ENCODE assay signal across 8 cellular contexts in genomic region chr16:81443688-81444447, GRCh38. TPM values are rescaled to one million over a fixed set of nuclear protein-coding genes. Genes with fewer than 3 reads are reported as not detected.
DNase-seq lines count a peak whose midpoint lies in the region; ATAC-seq, FAIRE-seq and TF ChIP-seq lines count a peak whose summit lies in the region.

No MANE protein-coding gene starts in this region.

- peaks cover 5% of the 10 kb centered on the region for H3F3A ChIP-seq in SK-N-SH (replicated peaks; ENCODE audit: insufficient read depth)

- H3K9me2 ChIP-seq in SK-N-SH: no peaks in the 10 kb centered on the region

- peak overlapping the region in 1 of 2 experiments; percentile 25; a peak in 1 of 4 replicates for H3K27ac ChIP-seq in SK-N-SH (ENCODE audit: low read depth in 2 of 2, low read length in 1 of 2)
- H3K27ac ChIP-seq in pancreas: peak overlapping the region in 2 of 4 donors; percentile 52 to 61

- no peak for ATAC-seq in pancreas
- ATAC-seq in GM19455 (IDR thresholded peaks at IDR 0.05; ENCODE audit: unreplicated experiment): no peak

- TF ChIP-seq CTCF in GM06990 (IDR thresholded peaks at IDR 0.05; ENCODE audit: insufficient read depth, low read length, poor library complexity, severe bottlenecking) (no peak), SK-N-SH (IDR thresholded peaks at IDR 0.05) (no peak), fibroblast of mammary gland (conservative IDR thresholded peaks at IDR 0.05; ENCODE audit: control insufficient read depth, insufficient read depth, low read depth, low read length) (no peak), pancreas (IDR thresholded peaks at IDR 0.05) (no peak)

- POLR2A ChIA-PET in SK-N-SH (lab: Yijun Ruan, JAX): no interaction called here

- H2AFZ ChIP-seq in SK-N-SH (ENCODE audit: low read depth): peak overlapping the region; percentile 99

- H4K20me1 ChIP-seq in SK-N-SH (ENCODE audit: insufficient read depth): peaks cover 21% of the 10 kb centered on the region

- no peak for DNase-seq in GM06990 (ENCODE audit: extremely low read depth, insufficient read length)
- no peak for DNase-seq in SK-N-SH
- DNase-seq in fibroblast of mammary gland (ENCODE audit: low read depth): no peak
- peak; percentile 36 to 84 (median 66) for DNase-seq in pancreas
- DNase-seq in cerebellar nuclear complex (lab: John Stamatoyannopoulos, UW): no peak
- no peak for DNase-seq in NCI-H1105 treated with DMSO at 0.1 percent for 48 hours (lab: John Stamatoyannopoulos, UW)
- DNase-seq in NCI-H1417 treated with DMSO at 0.1 percent for 48 hours (lab: John Stamatoyannopoulos, UW): no peak

- CTCF ChIA-PET in SK-N-SH (lab: Yijun Ruan, JAX): interaction anchor here (0.7 to 1.7 kb wide), 3 partner anchors 40 to 108 kb away, joined by 3 to 5 read pairs (median 4); no protein-coding TSS in a partner anchor

- no peak for TF ChIP-seq RAD21 in SK-N-SH (IDR thresholded peaks at IDR 0.05; ENCODE audit: low read length)

- H3K27me3 ChIP-seq in GM06990 (replicated peaks; ENCODE audit: control insufficient read depth, insufficient read depth, low read length): no peaks in the 10 kb centered on the region; the same call in none of the 2 replicates
- no peaks in the 10 kb centered on the region; the same call in 1 of the 2 replicates for H3K27me3 ChIP-seq in SK-N-SH (ENCODE audit: insufficient read depth)
- no peaks in the 10 kb centered on the region for H3K27me3 ChIP-seq in pancreas

- H3K9me3 ChIP-seq in SK-N-SH (no peaks in the 10 kb centered on the region), pancreas (no peaks in the 10 kb centered on the region)

- H3K36me3 ChIP-seq in GM06990 (ENCODE audit: control insufficient read depth, insufficient read depth, low read length) (no peaks in the 10 kb centered on the region), SK-N-SH (replicated peaks in 1 of 2; ENCODE audit: control insufficient read depth in 1 of 2, insufficient read depth in 2 of 2, low read length in 1 of 2) (no peaks in the 10 kb centered on the region), pancreas (no peaks in the 10 kb centered on the region)

- peaks cover 10 to 34% of the 10 kb centered on the region in 2 experiments; a peak in 2 of 4 replicates for H3K4me1 ChIP-seq in SK-N-SH (ENCODE audit: control insufficient read depth in 1 of 2, insufficient read depth in 2 of 2, low read depth in 1 of 2, low read length in 1 of 2)
- peaks cover 12 to 19% (median 19%) of the 10 kb centered on the region in 3 donors for H3K4me1 ChIP-seq in pancreas

- no peak for FAIRE-seq in pancreas (lab: Jason Lieb, UNC)

- WGBS in SK-N-SH (ENCODE audit: low lambda C conversion rate): 50% methylated on average over 17 of the region's 36 CpGs
- WGBS in pancreas, 2 donors: 9 to 12% methylated on average over 28 to 36 of the region's 36 CpGs

- H3K4me3 ChIP-seq in GM06990 (replicated peaks; ENCODE audit: low read depth, low read length) (peak overlapping the region; percentile 55), SK-N-SH (ENCODE audit: low read depth in 2 of 2, low read length in 1 of 2) (peak overlapping the region; percentile 56; a peak in 3 of 4 replicates), fibroblast of mammary gland (ENCODE audit: control insufficient read depth, low read depth, low read length) (peak overlapping the region; percentile 41), pancreas (peak overlapping the region in 3 of 4 donors; percentile 30 to 76 (median 57))

- peak overlapping the region; percentile 91 for H3K4me2 ChIP-seq in SK-N-SH

- H3K79me2 ChIP-seq in SK-N-SH (ENCODE audit: insufficient read depth): peaks cover 36% of the 10 kb centered on the region

- TF ChIP-seq EP300 in SK-N-SH (IDR thresholded peaks at IDR 0.05; ENCODE audit: borderline replicate concordance in 1 of 2, low read depth in 1 of 2, low read length in 1 of 2): no peak

- intact Hi-C loops in pancreas (cut with DNase I): no loop called here

- H3K9ac ChIP-seq in SK-N-SH: peak overlapping the region; percentile 49; the same call in 1 of the 2 replicates

TF ChIP-seq in SK-N-SH, 30 proteins besides CTCF, POLR2A, EP300 and RAD21 (continues in another document):
- TF ChIP-seq YY1 (IDR thresholded peaks at IDR 0.05; ENCODE audit: low read depth) (no peak), PBX3 (IDR thresholded peaks at IDR 0.05) (no peak), REST (IDR thresholded peaks at IDR 0.05; ENCODE audit: low read depth, low read length) (no peak), IRF3 (IDR thresholded peaks at IDR 0.05; ENCODE audit: low read depth, low read length) (no peak), RFX5 (IDR thresholded peaks at IDR 0.05; ENCODE audit: low read length) (no peak), ZBTB33 (IDR thresholded peaks at IDR 0.05; ENCODE audit: borderline replicate concordance, low read depth) (no peak), USF2 (IDR thresholded peaks at IDR 0.05; ENCODE audit: borderline replicate concordance, low read depth, low read length) (no peak), TAF1 (IDR thresholded peaks at IDR 0.05; ENCODE audit: borderline replicate concordance, low read depth, low read length) (no peak), JUND (IDR thresholded peaks at IDR 0.05) (no peak), FOXJ3 (CRISPR knock-in tag; IDR thresholded peaks at IDR 0.05) (no peak), MEF2A (IDR thresholded peaks at IDR 0.05; ENCODE audit: borderline replicate concordance, low read depth) (no peak), EZH2phosphoT487 (IDR thresholded peaks at IDR 0.05; ENCODE audit: borderline replicate concordance, low read depth) (no peak)

RNA-seq across cellular contexts. Expression of gene CMIP, which starts 0.7 kb away (rescaled TPM):
- polyA plus RNA-seq in SK-N-SH (2012; rRNA removed): 2.4 and 5.4 TPM in 2 replicates
- 3.9 and 6.2 TPM in 2 replicates for polyA plus RNA-seq in SK-N-SH (2012; cell fraction: cytosol; rRNA removed)
- polyA plus RNA-seq in SK-N-SH (2012; cell fraction: nucleus; rRNA removed): 9.8 and 13.9 TPM in 2 replicates
- total RNA-seq in pancreas: 10 to 100 TPM; 17.7 to 37.0 (median 23.1) TPM
- polyA plus RNA-seq in pancreas: 10 to 100 TPM in 1 of 2 donors, 1 to 10 TPM in 1; 9.7 to 20.2 TPM

Comparison
In these comparisons a context has a peak if more than half of its experiments do, and no peak if none do; other contexts are left out.
1. DNase-seq: peak in pancreas (6 of 6); none in GM06990 (single experiment), SK-N-SH (single experiment), fibroblast of mammary gland (single experiment), cerebellar nuclear complex (0 of 2), NCI-H1105 treated with DMSO at 0.1 percent for 48 hours (single experiment) and NCI-H1417 treated with DMSO at 0.1 percent for 48 hours (single experiment).
2. Peak in every context shown above with its lines, with median percentiles within 50 percentile points of each other: H3K4me3 ChIP-seq.